In the genomic region with DNA sequence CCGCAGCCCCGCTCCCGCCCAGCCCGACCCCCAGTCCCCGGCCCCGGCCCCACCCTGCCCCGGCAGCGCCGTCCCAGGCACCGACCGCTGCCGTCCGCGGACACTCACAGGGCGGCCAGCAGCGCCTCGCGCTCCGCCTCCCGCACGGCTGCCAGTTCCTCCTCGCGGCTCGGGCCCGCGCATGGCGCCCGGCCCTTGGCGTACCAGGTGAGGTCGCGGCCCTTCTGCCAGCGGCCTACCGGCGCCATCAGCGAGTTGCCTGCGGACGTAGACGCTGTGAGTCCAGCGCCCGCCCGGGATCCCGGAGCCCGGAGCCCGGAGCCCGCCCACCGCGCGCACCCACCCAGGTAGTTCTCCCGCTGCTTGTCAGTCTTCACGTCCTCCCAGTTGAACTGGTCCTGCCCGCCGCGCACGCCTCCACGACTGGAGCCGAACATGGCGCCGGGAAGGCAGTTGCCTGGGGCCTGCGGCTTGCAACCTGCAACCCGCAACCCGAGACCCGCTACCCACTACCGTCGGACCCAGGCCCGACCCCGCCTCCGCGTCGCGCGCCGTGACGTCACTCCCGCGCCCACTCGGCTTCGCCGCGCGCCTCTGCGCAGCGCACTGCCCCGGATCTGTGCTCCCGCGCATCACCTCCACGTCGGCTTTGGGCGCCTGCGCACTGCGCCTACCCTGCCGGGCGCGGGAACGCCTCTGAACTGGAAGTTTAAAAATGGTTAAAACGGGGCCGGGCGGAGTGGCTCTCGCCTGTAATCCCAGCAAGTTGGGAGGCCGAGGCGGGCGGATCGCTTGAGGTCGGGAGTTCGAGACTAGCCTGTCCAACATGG, we compare ENCODE assay signal across 1 cellular context.
TF ChIP-seq lines count a peak whose summit lies in the region.

A gene (minus strand): TSS at position 535 of the 830 bp plus-strand sequence. CDS start 98 bp downstream, at position 437.

TF ChIP-seq in K562, 482 proteins besides CTCF, POLR2A, EP300 and RAD21 (continued from another document and continues in another):
- TF ChIP-seq, protein P1, sequence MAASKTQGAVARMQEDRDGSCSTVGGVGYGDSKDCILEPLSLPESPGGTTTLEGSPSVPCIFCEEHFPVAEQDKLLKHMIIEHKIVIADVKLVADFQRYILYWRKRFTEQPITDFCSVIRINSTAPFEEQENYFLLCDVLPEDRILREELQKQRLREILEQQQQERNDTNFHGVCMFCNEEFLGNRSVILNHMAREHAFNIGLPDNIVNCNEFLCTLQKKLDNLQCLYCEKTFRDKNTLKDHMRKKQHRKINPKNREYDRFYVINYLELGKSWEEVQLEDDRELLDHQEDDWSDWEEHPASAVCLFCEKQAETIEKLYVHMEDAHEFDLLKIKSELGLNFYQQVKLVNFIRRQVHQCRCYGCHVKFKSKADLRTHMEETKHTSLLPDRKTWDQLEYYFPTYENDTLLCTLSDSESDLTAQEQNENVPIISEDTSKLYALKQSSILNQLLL (CRISPR knock-in tag; IDR thresholded peaks at IDR 0.05; ENCODE audit: borderline replicate concordance): no peak
- TF ChIP-seq ZBTB17 (CRISPR knock-in tag; IDR thresholded peaks at IDR 0.05) (peak; percentile 71), RHOXF2B (CRISPR knock-in tag; conservative IDR thresholded peaks at IDR 0.05) (no peak), SNRNP70 (optimal IDR thresholded peaks at IDR 0.05; ENCODE audit: low read depth, low read length) (no peak), TAL1 (IDR thresholded peaks at IDR 0.05) (no peak), ZNF143 (CRISPR knock-in tag; IDR thresholded peaks at IDR 0.05) (peak; percentile 54), GTF2E2 (tag; IDR thresholded peaks at IDR 0.05) (peak; percentile 86), ZNF347 (CRISPR knock-in tag; IDR thresholded peaks at IDR 0.05; ENCODE audit: low read depth) (no peak), ZNF121 (CRISPR knock-in tag; conservative IDR thresholded peaks at IDR 0.05) (peak; percentile 7; the same call in 1 of the 2 replicates), ZNF699 (CRISPR knock-in tag; IDR thresholded peaks at IDR 0.05; ENCODE audit: insufficient replicate concordance) (no peak), ZFPM2 (CRISPR knock-in tag; IDR thresholded peaks at IDR 0.05) (peak; percentile 65; the same call in 1 of the 2 replicates), ZNF589 (CRISPR knock-in tag; IDR thresholded peaks at IDR 0.05; ENCODE audit: low read depth) (no peak), SPI1 (IDR thresholded peaks at IDR 0.05; ENCODE audit: borderline replicate concordance, low read depth, low read length) (peak; percentile 46; the same call in 1 of the 2 replicates), PURB (CRISPR knock-in tag; IDR thresholded peaks at IDR 0.05; ENCODE audit: low read depth) (no peak), SP2 (IDR thresholded peaks at IDR 0.05; ENCODE audit: extremely low read depth, low read depth, low read length, poor library complexity, severe bottlenecking) (no peak), L3MBTL2 (IDR thresholded peaks at IDR 0.05) (peak; percentile 95), KDM4B (IDR thresholded peaks at IDR 0.05; ENCODE audit: borderline replicate concordance in 2 of 2, low read depth in 1 of 2) (no peak), ZNF444 (CRISPR knock-in tag; IDR thresholded peaks at IDR 0.05) (no peak), MCM5 (IDR thresholded peaks at IDR 0.05; ENCODE audit: low read depth) (no peak), DPF2 (IDR thresholded peaks at IDR 0.05) (no peak), PCBP1 (IDR thresholded peaks at IDR 0.05; ENCODE audit: low read depth, low read length, poor library complexity, severe bottlenecking) (peak; percentile 71), HNRNPH1 (optimal IDR thresholded peaks at IDR 0.05; ENCODE audit: low read depth, low read length) (no peak), SMAD3 (CRISPR knock-in tag; conservative IDR thresholded peaks at IDR 0.05) (no peak), GATAD2A (IDR thresholded peaks at IDR 0.05) (0 out of 2 replicates have a peak, but pooled peaks have one; percentile 34), PYGO2 (tag; IDR thresholded peaks at IDR 0.05) (no peak), FOSL1 (tag; conservative IDR thresholded peaks at IDR 0.05) (0 out of 2 replicates have a peak, but pooled peaks have one; percentile 19), HDAC3 (IDR thresholded peaks at IDR 0.05; ENCODE audit: borderline replicate concordance, partially characterized antibody) (no peak), FOXK1 (CRISPR knock-in tag; IDR thresholded peaks at IDR 0.05; ENCODE audit: borderline replicate concordance) (peak; percentile 86; the same call in 1 of the 2 replicates), FOXA3 (CRISPR knock-in tag; conservative IDR thresholded peaks at IDR 0.05 in 1 of 2, IDR thresholded peaks at IDR 0.05 in 1 of 2) (peak in 1 of 2 experiments; percentile 87; a peak in 2 of 4 replicates), SUPT5H (IDR thresholded peaks at IDR 0.05) (peak; percentile 75), TEAD1 (CRISPR knock-in tag; IDR thresholded peaks at IDR 0.05) (peak in 1 of 2 experiments; percentile 96; a peak in 2 of 4 replicates), ZNF507 (tag; conservative IDR thresholded peaks at IDR 0.05) (no peak), TFAM (CRISPR knock-in tag; conservative IDR thresholded peaks at IDR 0.05) (no peak), MAZ (CRISPR knock-in tag; conservative IDR thresholded peaks at IDR 0.05 in 1 of 2, IDR thresholded peaks at IDR 0.05 in 1 of 2) (peak; percentile 83 to 93), STAT5B (CRISPR knock-in tag; IDR thresholded peaks at IDR 0.05) (no peak), ZNF274 (IDR thresholded peaks at IDR 0.05; ENCODE audit: borderline replicate concordance, low read depth, low read length) (no peak), NFRKB (IDR thresholded peaks at IDR 0.05; ENCODE audit: low read depth) (no peak)
- TF ChIP-seq, protein P2, sequence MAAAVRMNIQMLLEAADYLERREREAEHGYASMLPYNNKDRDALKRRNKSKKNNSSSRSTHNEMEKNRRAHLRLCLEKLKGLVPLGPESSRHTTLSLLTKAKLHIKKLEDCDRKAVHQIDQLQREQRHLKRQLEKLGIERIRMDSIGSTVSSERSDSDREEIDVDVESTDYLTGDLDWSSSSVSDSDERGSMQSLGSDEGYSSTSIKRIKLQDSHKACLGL (CRISPR knock-in tag; IDR thresholded peaks at IDR 0.05; ENCODE audit: borderline replicate concordance, poor library complexity, severe bottlenecking): peak; percentile 4
- TF ChIP-seq, protein P3, sequence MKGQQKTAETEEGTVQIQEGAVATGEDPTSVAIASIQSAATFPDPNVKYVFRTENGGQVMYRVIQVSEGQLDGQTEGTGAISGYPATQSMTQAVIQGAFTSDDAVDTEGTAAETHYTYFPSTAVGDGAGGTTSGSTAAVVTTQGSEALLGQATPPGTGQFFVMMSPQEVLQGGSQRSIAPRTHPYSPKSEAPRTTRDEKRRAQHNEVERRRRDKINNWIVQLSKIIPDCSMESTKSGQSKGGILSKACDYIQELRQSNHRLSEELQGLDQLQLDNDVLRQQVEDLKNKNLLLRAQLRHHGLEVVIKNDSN (CRISPR knock-in tag; IDR thresholded peaks at IDR 0.05): peak; percentile 43; the same call in 1 of the 2 replicates
- TF ChIP-seq, protein P4, sequence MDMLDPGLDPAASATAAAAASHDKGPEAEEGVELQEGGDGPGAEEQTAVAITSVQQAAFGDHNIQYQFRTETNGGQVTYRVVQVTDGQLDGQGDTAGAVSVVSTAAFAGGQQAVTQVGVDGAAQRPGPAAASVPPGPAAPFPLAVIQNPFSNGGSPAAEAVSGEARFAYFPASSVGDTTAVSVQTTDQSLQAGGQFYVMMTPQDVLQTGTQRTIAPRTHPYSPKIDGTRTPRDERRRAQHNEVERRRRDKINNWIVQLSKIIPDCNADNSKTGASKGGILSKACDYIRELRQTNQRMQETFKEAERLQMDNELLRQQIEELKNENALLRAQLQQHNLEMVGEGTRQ (CRISPR knock-in tag; IDR thresholded peaks at IDR 0.05): no peak
- TF ChIP-seq, protein P5, sequence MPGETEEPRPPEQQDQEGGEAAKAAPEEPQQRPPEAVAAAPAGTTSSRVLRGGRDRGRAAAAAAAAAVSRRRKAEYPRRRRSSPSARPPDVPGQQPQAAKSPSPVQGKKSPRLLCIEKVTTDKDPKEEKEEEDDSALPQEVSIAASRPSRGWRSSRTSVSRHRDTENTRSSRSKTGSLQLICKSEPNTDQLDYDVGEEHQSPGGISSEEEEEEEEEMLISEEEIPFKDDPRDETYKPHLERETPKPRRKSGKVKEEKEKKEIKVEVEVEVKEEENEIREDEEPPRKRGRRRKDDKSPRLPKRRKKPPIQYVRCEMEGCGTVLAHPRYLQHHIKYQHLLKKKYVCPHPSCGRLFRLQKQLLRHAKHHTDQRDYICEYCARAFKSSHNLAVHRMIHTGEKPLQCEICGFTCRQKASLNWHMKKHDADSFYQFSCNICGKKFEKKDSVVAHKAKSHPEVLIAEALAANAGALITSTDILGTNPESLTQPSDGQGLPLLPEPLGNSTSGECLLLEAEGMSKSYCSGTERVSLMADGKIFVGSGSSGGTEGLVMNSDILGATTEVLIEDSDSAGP (CRISPR knock-in tag; IDR thresholded peaks at IDR 0.05): no peak
- TF ChIP-seq, protein P6, sequence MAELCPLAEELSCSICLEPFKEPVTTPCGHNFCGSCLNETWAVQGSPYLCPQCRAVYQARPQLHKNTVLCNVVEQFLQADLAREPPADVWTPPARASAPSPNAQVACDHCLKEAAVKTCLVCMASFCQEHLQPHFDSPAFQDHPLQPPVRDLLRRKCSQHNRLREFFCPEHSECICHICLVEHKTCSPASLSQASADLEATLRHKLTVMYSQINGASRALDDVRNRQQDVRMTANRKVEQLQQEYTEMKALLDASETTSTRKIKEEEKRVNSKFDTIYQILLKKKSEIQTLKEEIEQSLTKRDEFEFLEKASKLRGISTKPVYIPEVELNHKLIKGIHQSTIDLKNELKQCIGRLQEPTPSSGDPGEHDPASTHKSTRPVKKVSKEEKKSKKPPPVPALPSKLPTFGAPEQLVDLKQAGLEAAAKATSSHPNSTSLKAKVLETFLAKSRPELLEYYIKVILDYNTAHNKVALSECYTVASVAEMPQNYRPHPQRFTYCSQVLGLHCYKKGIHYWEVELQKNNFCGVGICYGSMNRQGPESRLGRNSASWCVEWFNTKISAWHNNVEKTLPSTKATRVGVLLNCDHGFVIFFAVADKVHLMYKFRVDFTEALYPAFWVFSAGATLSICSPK (IDR thresholded peaks at IDR 0.05; ENCODE audit: borderline replicate concordance): no peak
- TF ChIP-seq, protein P7, sequence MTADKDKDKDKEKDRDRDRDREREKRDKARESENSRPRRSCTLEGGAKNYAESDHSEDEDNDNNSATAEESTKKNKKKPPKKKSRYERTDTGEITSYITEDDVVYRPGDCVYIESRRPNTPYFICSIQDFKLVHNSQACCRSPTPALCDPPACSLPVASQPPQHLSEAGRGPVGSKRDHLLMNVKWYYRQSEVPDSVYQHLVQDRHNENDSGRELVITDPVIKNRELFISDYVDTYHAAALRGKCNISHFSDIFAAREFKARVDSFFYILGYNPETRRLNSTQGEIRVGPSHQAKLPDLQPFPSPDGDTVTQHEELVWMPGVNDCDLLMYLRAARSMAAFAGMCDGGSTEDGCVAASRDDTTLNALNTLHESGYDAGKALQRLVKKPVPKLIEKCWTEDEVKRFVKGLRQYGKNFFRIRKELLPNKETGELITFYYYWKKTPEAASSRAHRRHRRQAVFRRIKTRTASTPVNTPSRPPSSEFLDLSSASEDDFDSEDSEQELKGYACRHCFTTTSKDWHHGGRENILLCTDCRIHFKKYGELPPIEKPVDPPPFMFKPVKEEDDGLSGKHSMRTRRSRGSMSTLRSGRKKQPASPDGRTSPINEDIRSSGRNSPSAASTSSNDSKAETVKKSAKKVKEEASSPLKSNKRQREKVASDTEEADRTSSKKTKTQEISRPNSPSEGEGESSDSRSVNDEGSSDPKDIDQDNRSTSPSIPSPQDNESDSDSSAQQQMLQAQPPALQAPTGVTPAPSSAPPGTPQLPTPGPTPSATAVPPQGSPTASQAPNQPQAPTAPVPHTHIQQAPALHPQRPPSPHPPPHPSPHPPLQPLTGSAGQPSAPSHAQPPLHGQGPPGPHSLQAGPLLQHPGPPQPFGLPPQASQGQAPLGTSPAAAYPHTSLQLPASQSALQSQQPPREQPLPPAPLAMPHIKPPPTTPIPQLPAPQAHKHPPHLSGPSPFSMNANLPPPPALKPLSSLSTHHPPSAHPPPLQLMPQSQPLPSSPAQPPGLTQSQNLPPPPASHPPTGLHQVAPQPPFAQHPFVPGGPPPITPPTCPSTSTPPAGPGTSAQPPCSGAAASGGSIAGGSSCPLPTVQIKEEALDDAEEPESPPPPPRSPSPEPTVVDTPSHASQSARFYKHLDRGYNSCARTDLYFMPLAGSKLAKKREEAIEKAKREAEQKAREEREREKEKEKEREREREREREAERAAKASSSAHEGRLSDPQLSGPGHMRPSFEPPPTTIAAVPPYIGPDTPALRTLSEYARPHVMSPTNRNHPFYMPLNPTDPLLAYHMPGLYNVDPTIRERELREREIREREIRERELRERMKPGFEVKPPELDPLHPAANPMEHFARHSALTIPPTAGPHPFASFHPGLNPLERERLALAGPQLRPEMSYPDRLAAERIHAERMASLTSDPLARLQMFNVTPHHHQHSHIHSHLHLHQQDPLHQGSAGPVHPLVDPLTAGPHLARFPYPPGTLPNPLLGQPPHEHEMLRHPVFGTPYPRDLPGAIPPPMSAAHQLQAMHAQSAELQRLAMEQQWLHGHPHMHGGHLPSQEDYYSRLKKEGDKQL (CRISPR knock-in tag; IDR thresholded peaks at IDR 0.05; ENCODE audit: borderline replicate concordance): peak; percentile 53; the same call in 1 of the 2 replicates
- TF ChIP-seq, protein P8, sequence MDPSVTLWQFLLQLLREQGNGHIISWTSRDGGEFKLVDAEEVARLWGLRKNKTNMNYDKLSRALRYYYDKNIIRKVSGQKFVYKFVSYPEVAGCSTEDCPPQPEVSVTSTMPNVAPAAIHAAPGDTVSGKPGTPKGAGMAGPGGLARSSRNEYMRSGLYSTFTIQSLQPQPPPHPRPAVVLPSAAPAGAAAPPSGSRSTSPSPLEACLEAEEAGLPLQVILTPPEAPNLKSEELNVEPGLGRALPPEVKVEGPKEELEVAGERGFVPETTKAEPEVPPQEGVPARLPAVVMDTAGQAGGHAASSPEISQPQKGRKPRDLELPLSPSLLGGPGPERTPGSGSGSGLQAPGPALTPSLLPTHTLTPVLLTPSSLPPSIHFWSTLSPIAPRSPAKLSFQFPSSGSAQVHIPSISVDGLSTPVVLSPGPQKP (CRISPR knock-in tag; IDR thresholded peaks at IDR 0.05): no peak
- TF ChIP-seq, protein P9, sequence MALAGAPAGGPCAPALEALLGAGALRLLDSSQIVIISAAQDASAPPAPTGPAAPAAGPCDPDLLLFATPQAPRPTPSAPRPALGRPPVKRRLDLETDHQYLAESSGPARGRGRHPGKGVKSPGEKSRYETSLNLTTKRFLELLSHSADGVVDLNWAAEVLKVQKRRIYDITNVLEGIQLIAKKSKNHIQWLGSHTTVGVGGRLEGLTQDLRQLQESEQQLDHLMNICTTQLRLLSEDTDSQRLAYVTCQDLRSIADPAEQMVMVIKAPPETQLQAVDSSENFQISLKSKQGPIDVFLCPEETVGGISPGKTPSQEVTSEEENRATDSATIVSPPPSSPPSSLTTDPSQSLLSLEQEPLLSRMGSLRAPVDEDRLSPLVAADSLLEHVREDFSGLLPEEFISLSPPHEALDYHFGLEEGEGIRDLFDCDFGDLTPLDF (CRISPR knock-in tag; IDR thresholded peaks at IDR 0.05): peak; percentile 99
- TF ChIP-seq, protein P10, sequence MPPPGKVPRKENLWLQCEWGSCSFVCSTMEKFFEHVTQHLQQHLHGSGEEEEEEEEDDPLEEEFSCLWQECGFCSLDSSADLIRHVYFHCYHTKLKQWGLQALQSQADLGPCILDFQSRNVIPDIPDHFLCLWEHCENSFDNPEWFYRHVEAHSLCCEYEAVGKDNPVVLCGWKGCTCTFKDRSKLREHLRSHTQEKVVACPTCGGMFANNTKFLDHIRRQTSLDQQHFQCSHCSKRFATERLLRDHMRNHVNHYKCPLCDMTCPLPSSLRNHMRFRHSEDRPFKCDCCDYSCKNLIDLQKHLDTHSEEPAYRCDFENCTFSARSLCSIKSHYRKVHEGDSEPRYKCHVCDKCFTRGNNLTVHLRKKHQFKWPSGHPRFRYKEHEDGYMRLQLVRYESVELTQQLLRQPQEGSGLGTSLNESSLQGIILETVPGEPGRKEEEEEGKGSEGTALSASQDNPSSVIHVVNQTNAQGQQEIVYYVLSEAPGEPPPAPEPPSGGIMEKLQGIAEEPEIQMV (tag; conservative IDR thresholded peaks at IDR 0.05; ENCODE audit: low read depth): no peak
